In genomic region chr11:4607111-4607510, GRCh38 we compare ENCODE assay signal across 8 cellular contexts. TPM values are rescaled to one million over a fixed set of nuclear protein-coding genes. Genes with fewer than 3 reads are reported as not detected.
A peak's percentile ranks its signal among the peaks of the same experiment; 100 is the strongest.
DNase-seq lines count a peak whose midpoint lies in the region; ATAC-seq and TF ChIP-seq lines count a peak whose summit lies in the region.

No MANE protein-coding gene starts in this region.

- no peaks in the 10 kb centered on the region for H3K27me3 ChIP-seq in CD8-positive, alpha-beta T cell (ENCODE audit: insufficient read depth, low read length)
- H3K27me3 ChIP-seq in MG63 (no peaks in the 10 kb centered on the region), dorsolateral prefrontal cortex (no peaks in the 10 kb centered on the region)

- no peak overlapping the region for H3K27ac ChIP-seq in CD8-positive, alpha-beta T cell (ENCODE audit: low read depth, low read length)
- peak overlapping the region in 25 of 59 donors; percentile 75 to 93 (median 87) for H3K27ac ChIP-seq in dorsolateral prefrontal cortex

- H3K36me3 ChIP-seq in CD8-positive, alpha-beta T cell (ENCODE audit: insufficient read depth, low read length): no peaks in the 10 kb centered on the region
- no peaks in the 10 kb centered on the region for H3K36me3 ChIP-seq in MG63

- peak overlapping the region; percentile 92 for H3K27ac Mint-ChIP-seq in CD8-positive, alpha-beta T cell
- peak overlapping the region; percentile 3 for H3K27ac Mint-ChIP-seq in neural crest cell (ENCODE audit: unreplicated experiment)

- peak overlapping the region; percentile 93 for H3K4me3 Mint-ChIP-seq in CD8-positive, alpha-beta T cell
- H3K4me3 Mint-ChIP-seq in neural crest cell: peak overlapping the region; percentile 96

- intact Hi-C loops in CD8-positive, alpha-beta T cell (cut with DNase I, micrococcal nuclease): loop anchor here (10.0 kb wide), 1 partner anchor 1078 kb away; the partner anchor contains the start of genes TRIM22 (in 2 of the 2) and TRIM5 (in 2 of the 2)
- intact Hi-C loops in dorsolateral prefrontal cortex (cut with DNase I): loop anchor here in 1 of 2 donors (5.0 kb wide), 1 partner anchor 515 kb away; the partner anchor contains the start of gene RRM1

- H3K4me1 Mint-ChIP-seq in CD8-positive, alpha-beta T cell (ENCODE audit: low read depth): peaks cover 56% of the 10 kb centered on the region
- peaks cover 16% of the 10 kb centered on the region for H3K4me1 Mint-ChIP-seq in neural crest cell

- H3K36me3 Mint-ChIP-seq in CD8-positive, alpha-beta T cell: peaks cover 39% of the 10 kb centered on the region
- H3K36me3 Mint-ChIP-seq in neural crest cell (ENCODE audit: low read depth): no peaks in the 10 kb centered on the region

- ATAC-seq in CD8-positive, alpha-beta T cell: no peak
- ATAC-seq in HG02610 (IDR thresholded peaks at IDR 0.05; ENCODE audit: unreplicated experiment): no peak

- H3K4me3 ChIP-seq in CD8-positive, alpha-beta T cell (ENCODE audit: low read depth, low read length): peak overlapping the region; percentile 81
- H3K4me3 ChIP-seq in MG63: peak overlapping the region; percentile 71
- H3K4me3 ChIP-seq in dorsolateral prefrontal cortex: peak overlapping the region; percentile 52 to 94 (median 83)

- TF ChIP-seq CTCF in CD8-positive, alpha-beta T cell (IDR thresholded peaks at IDR 0.05): no peak
- no peak for TF ChIP-seq CTCF in dorsolateral prefrontal cortex (IDR thresholded peaks at IDR 0.05 in 54 of 56, conservative IDR thresholded peaks at IDR 0.05 in 2 of 56; ENCODE audit: low read depth in 1 of 56, partially characterized antibody in 56 of 56)
- no peak for TF ChIP-seq CTCF in neural crest cell (conservative IDR thresholded peaks at IDR 0.05)

- POLR2A ChIA-PET in CD8-positive, alpha-beta T cell (lab: Charles Lee): no interaction called here

- no peak for DNase-seq in CD8-positive, alpha-beta T cell
- DNase-seq in MG63: no peak
- no peak for DNase-seq in dorsolateral prefrontal cortex
- DNase-seq in neural crest cell (ENCODE audit: low read depth, low spot score): no peak
- DNase-seq in 8988T: no peak
- no peak for DNase-seq in NCI-H524 treated with DMSO at 0.1 percent for 48 hours (lab: John Stamatoyannopoulos, UW)
- no peak for DNase-seq in NCI-H2081 treated with DMSO at 0.1 percent for 48 hours (lab: John Stamatoyannopoulos, UW)

- no peaks in the 10 kb centered on the region for H3K9me3 ChIP-seq in CD8-positive, alpha-beta T cell (ENCODE audit: low read length)
- no peaks in the 10 kb centered on the region for H3K9me3 ChIP-seq in MG63

- H3K27me3 Mint-ChIP-seq in CD8-positive, alpha-beta T cell (ENCODE audit: low read depth): no peaks in the 10 kb centered on the region
- peaks cover 18% of the 10 kb centered on the region for H3K27me3 Mint-ChIP-seq in neural crest cell (ENCODE audit: low read depth)

- H3K4me1 ChIP-seq in CD8-positive, alpha-beta T cell (ENCODE audit: insufficient read depth, low read length): peaks cover 33% of the 10 kb centered on the region

- no peaks in the 10 kb centered on the region for H3K9me3 Mint-ChIP-seq in CD8-positive, alpha-beta T cell
- no peaks in the 10 kb centered on the region for H3K9me3 Mint-ChIP-seq in neural crest cell

- CTCF ChIA-PET in CD8-positive, alpha-beta T cell (lab: Charles Lee): interaction anchor here (1.0 to 1.5 kb wide), 3 partner anchors 8 to 30 kb away, joined by 3 to 5 read pairs (median 3); partner anchors contain the start of gene OR51D1

RNA-seq across cellular contexts. Expression of gene TRIM68, which starts 0.9 kb away (rescaled TPM):
- 1 to 10 TPM; 6.0 to 6.9 TPM for total RNA-seq in CD8-positive, alpha-beta T cell
- 6.2 and 9.9 TPM in 2 replicates for total RNA-seq in MG63 (2014; rRNA removed; shearing (Covaris generic); ENCODE audit: low replicate concordance)
- total RNA-seq in dorsolateral prefrontal cortex: 10 to 100 TPM; 10.8 to 22.9 (median 16.2) TPM
- 12.3 and 13.4 TPM in 2 replicates for total RNA-seq in neural crest cell

RNA-seq across cellular contexts. Expression of gene OR52I1, which starts 13.3 kb away (rescaled TPM):
- total RNA-seq in CD8-positive, alpha-beta T cell: not detected
- not detected in 2 replicates for total RNA-seq in MG63 (2014; rRNA removed; shearing (Covaris generic); ENCODE audit: low replicate concordance)
- total RNA-seq in dorsolateral prefrontal cortex (under 1 TPM in 11 of 120 experiments, not detected in 109; 0.16 to 0.43 (median 0.21) TPM), neural crest cell (not detected in 2 replicates)

RNA-seq across cellular contexts. Expression of gene OR52I2, which starts 25.6 kb away (rescaled TPM):
- not detected for total RNA-seq in CD8-positive, alpha-beta T cell
- not detected in 2 replicates for total RNA-seq in MG63 (2014; rRNA removed; shearing (Covaris generic); ENCODE audit: low replicate concordance)
- not detected for total RNA-seq in dorsolateral prefrontal cortex
- total RNA-seq in neural crest cell: not detected in 2 replicates

RNA-seq across cellular contexts. Expression of gene OR51D1, which starts 30.2 kb away (rescaled TPM):
- total RNA-seq in CD8-positive, alpha-beta T cell: not detected
- not detected in 2 replicates for total RNA-seq in MG63 (2014; rRNA removed; shearing (Covaris generic); ENCODE audit: low replicate concordance)
- total RNA-seq in dorsolateral prefrontal cortex: not detected
- not detected in 2 replicates for total RNA-seq in neural crest cell

RNA-seq across cellular contexts. Expression of gene OR51E1, which starts 36.7 kb away (rescaled TPM):
- total RNA-seq in CD8-positive, alpha-beta T cell: not detected
- total RNA-seq in MG63 (2014; rRNA removed; shearing (Covaris generic); ENCODE audit: low replicate concordance): not detected in 2 replicates
- total RNA-seq in dorsolateral prefrontal cortex (1 to 10 TPM in 1 of 120 experiments, under 1 TPM in 32, not detected in 87; 0.12 to 1.1 (median 0.20) TPM), neural crest cell (not detected in 2 replicates)
